ENCODE assay signal across 10 cellular contexts in the genomic region with DNA sequence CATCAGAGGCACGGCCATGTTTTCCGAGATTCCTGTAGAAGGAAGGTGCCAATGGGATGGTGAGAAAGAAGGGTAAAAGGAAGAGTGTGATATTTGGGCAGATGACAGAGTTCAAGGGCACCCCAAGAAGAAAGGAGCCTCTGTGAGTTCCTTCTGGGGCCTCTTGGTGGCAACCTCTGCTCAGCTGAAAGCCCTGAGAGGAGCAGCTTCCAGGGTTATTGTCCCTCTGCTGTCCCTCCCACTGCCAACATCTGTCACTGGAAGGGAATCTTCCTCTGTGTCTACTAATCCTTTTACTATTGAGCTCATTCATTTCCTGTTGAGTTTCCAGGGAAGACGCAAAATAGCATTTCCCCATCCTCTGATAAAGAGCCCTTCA. TPM values are rescaled to one million over a fixed set of nuclear protein-coding genes. Genes with fewer than 3 reads are reported as not detected.
DNase-seq lines count a peak whose midpoint lies in the region; ATAC-seq, FAIRE-seq and TF ChIP-seq lines count a peak whose summit lies in the region.
"Had no signal": no experiment of that assay in that cellular context is flagged by ENCODE, and none has a peak within 500 bp of the region (broad histone marks: within the 10 kb centered on the region; RNA-seq: fewer than 3 reads in every experiment).

No MANE protein-coding gene starts in this region.

- CTCF ChIA-PET in H1 (lab: Charles Lee; ENCODE audit: partially characterized antibody), result interaction anchor here (0.6 to 6.3 kb wide), 53 partner anchors 8 to 1478 kb away, joined by 3 to 89 read pairs (median 3); partner anchors contain the start of gene KIF6

- no peak for FAIRE-seq in H1 (lab: Jason Lieb, UNC)
- FAIRE-seq in GM19239 (lab: Jason Lieb, UNC), result no peak

- 80% methylated on average over 3 of the region's 3 CpGs; no CpG with 5 or more reads in 1 of the 2 experiments for WGBS in H1 (ENCODE audit: extremely low coverage in 1 of 2, insufficient coverage in 1 of 2, insufficient read length in 1 of 2, insufficient replicate concordance in 2 of 2, low coverage in 1 of 2, low lambda C conversion rate in 2 of 2, missing lambda C conversion rate in 1 of 2), 2 experiments

- H3K9me3 ChIP-seq in H1 (ENCODE audit: insufficient read depth in 2 of 2, low read depth in 1 of 2, low read length in 1 of 2) (no peaks in the 10 kb centered on the region), stomach smooth muscle (ENCODE audit: control insufficient read depth in 2 of 2, low read length in 2 of 2) (no peaks in the 10 kb centered on the region)
- H3K9me3 ChIP-seq: upper lobe of right lung had no signal

- no peaks in the 10 kb centered on the region for H3K79me2 ChIP-seq in H1 (ENCODE audit: control insufficient read depth in 1 of 2, insufficient read depth in 2 of 2, low read length in 2 of 2)

- peak overlapping the region; percentile 6 for H4K91ac ChIP-seq in H1 (replicated peaks; ENCODE audit: insufficient read length, low read length)

- H3K14ac ChIP-seq in H1 (ENCODE audit: insufficient read length), result no peak overlapping the region

- no peaks in the 10 kb centered on the region for H3K36me3 ChIP-seq in H1 (ENCODE audit: control insufficient read depth in 2 of 4, insufficient read depth in 4 of 4, low read length in 3 of 4)
- H3K36me3 ChIP-seq in stomach smooth muscle (ENCODE audit: control insufficient read depth in 2 of 2, insufficient read depth in 2 of 2, low read length in 2 of 2), result no peaks in the 10 kb centered on the region
- H3K36me3 ChIP-seq: upper lobe of right lung had no signal

- no peaks in the 10 kb centered on the region for H3K79me1 ChIP-seq in H1 (ENCODE audit: low read depth, low read length)

- no peak overlapping the region for H2BK15ac ChIP-seq in H1 (ENCODE audit: low read length)

- H4K20me1 ChIP-seq in H1 (replicated peaks in 1 of 2; ENCODE audit: control insufficient read depth in 1 of 2, insufficient read depth in 2 of 2, low read length in 2 of 2), result no peaks in the 10 kb centered on the region

- no peak overlapping the region for H4K5ac ChIP-seq in H1 (ENCODE audit: insufficient read length, low read depth, low read length)

- DNase-seq in NCI-H510A treated with DMSO at 0.1 percent for 48 hours (lab: John Stamatoyannopoulos, UW) (peak; percentile 56), NCI-H510A (lab: John Stamatoyannopoulos, UW) (no peak), NCI-H2171 treated with DMSO at 0.1 percent for 48 hours (lab: John Stamatoyannopoulos, UW) (peak; percentile 52), H1 (ENCODE audit: low read depth in 1 of 2, low spot score in 2 of 2) (no peak), NCI-H1930 (lab: John Stamatoyannopoulos, UW) (no peak), GM19239 (ENCODE audit: insufficient read length, low spot score) (no peak)

- no peak overlapping the region for H4K8ac ChIP-seq in H1 (ENCODE audit: extremely low read depth, insufficient read depth, low read length)

- peak overlapping the region; percentile 27; the same call in 1 of the 2 replicates for H2BK12ac ChIP-seq in H1 (ENCODE audit: low read depth, low read length)

- H3K9ac ChIP-seq in H1 (replicated peaks in 1 of 4; ENCODE audit: extremely low read depth in 1 of 4, low read depth in 3 of 4, low read length in 3 of 4) (no peak overlapping the region), stomach smooth muscle (ENCODE audit: low read length in 2 of 2) (peak overlapping the region; percentile 29)

- H3K4me2 ChIP-seq in H1 (ENCODE audit: insufficient read depth in 1 of 2, low read depth in 2 of 2, low read length in 2 of 2), result 0 out of 4 replicates have a peak overlapping the region, but pooled peaks of 1 of the 2 experiments have one; percentile 55

- H2AK5ac ChIP-seq in H1 (ENCODE audit: low read depth, low read length), result no peak overlapping the region

- no peak for TF ChIP-seq POLR2A in H1 (IDR thresholded peaks at IDR 0.05; ENCODE audit: control extremely low read depth in 1 of 2, low read depth in 2 of 2, low read length in 2 of 2)

- peak; percentile 68 to 75 for TF ChIP-seq RAD21 in H1 (IDR thresholded peaks at IDR 0.05 in 1 of 2, conservative IDR thresholded peaks at IDR 0.05 in 1 of 2; ENCODE audit: low read depth in 2 of 2, low read length in 2 of 2)

- no peak overlapping the region for H2BK20ac ChIP-seq in H1 (ENCODE audit: low read length)

- H3K18ac ChIP-seq in H1 (ENCODE audit: extremely low read depth, low read length), result peak overlapping the region; percentile 10

- TF ChIP-seq CTCF in H1 (IDR thresholded peaks at IDR 0.05; ENCODE audit: control extremely low read depth in 1 of 3, insufficient read depth in 1 of 3, low read depth in 1 of 3, low read length in 3 of 3), result peak in 2 of 3 experiments; percentile 40 to 48; a peak in 2 of 4 replicates

- peak overlapping the region; percentile 63; the same call in 1 of the 2 replicates for H2AFZ ChIP-seq in H1 (ENCODE audit: low read length)

- H2BK120ac ChIP-seq in H1 (replicated peaks; ENCODE audit: low read depth, low read length), result no peak overlapping the region

- H3K23ac ChIP-seq in H1 (ENCODE audit: insufficient read length), result no peak overlapping the region

- no peak for TF ChIP-seq EP300 in H1 (IDR thresholded peaks at IDR 0.05; ENCODE audit: borderline replicate concordance in 1 of 2, low read depth in 2 of 2, low read length in 2 of 2)

- H3K23me2 ChIP-seq in H1 (ENCODE audit: low read depth, low read length), result peaks cover 2% of the 10 kb centered on the region; the same call in 1 of the 2 replicates

- H3K4me3 ChIP-seq in H1 (ENCODE audit: extremely low read depth in 1 of 4, insufficient read depth in 2 of 4, low read depth in 3 of 4, low read length in 4 of 4) (no peak overlapping the region), stomach smooth muscle (ENCODE audit: low read length in 2 of 2) (no peak overlapping the region)
- H3K4me3 ChIP-seq: upper lobe of right lung had no signal

- H3K4me1 ChIP-seq in H1 (replicated peaks in 1 of 4; ENCODE audit: control insufficient read depth in 3 of 4, insufficient read depth in 4 of 4, low read length in 3 of 4) (peaks cover 0 to 7% (median 2%) of the 10 kb centered on the region in 4 experiments; a peak in 4 of 7 replicates), stomach smooth muscle (ENCODE audit: control insufficient read depth, insufficient read depth, low read length) (peaks cover 2% of the 10 kb centered on the region)

- H3K56ac ChIP-seq in H1 (replicated peaks; ENCODE audit: insufficient read length, low read depth, low read length), result no peak overlapping the region

- no peak for ATAC-seq in HG03469 (IDR thresholded peaks at IDR 0.05; ENCODE audit: unreplicated experiment)

- H3K27me3 ChIP-seq in H1 (replicated peaks in 1 of 4; ENCODE audit: control insufficient read depth in 3 of 4, extremely low read depth in 1 of 4, insufficient read depth in 3 of 4, low read length in 3 of 4) (no peaks in the 10 kb centered on the region), stomach smooth muscle (ENCODE audit: control insufficient read depth in 1 of 2, insufficient read depth in 2 of 2, low read length in 2 of 2) (no peaks in the 10 kb centered on the region)
- H3K27me3 ChIP-seq: upper lobe of right lung had no signal

- POLR2A ChIA-PET in H1 (lab: Charles Lee; ENCODE audit: partially characterized antibody), result interaction anchor here (0.6 kb wide), 1 partner anchor 536 kb away, joined by 3 read pairs; no protein-coding TSS in a partner anchor

- H3K27ac ChIP-seq in H1 (ENCODE audit: low read depth, low read length), result no peak overlapping the region
- no peak overlapping the region for H3K27ac ChIP-seq in stomach smooth muscle (ENCODE audit: low read length)
- H3K27ac ChIP-seq: upper lobe of right lung had no signal

- H3K4ac ChIP-seq in H1 (replicated peaks; ENCODE audit: insufficient read length, low read depth, low read length), result no peak overlapping the region

- H2BK5ac ChIP-seq in H1 (ENCODE audit: low read depth, low read length), result 0 out of 2 replicates have a peak overlapping the region, but pooled peaks have one; percentile 50

TF ChIP-seq in H1, 55 proteins besides CTCF, POLR2A, EP300 and RAD21:
- peak; percentile 7 for TF ChIP-seq ASH2L (IDR thresholded peaks at IDR 0.05; ENCODE audit: low read length)
- TF ChIP-seq TAF7 (optimal IDR thresholded peaks at IDR 0.05; ENCODE audit: borderline replicate concordance, low read depth, low read length), result no peak
TF ChIP-seq in H1: peak in this region for 1.

RNA-seq across cellular contexts. Expression of gene KCNK16, which starts 40.0 kb away (rescaled TPM):
- total RNA-seq in H1 (2021; fragmentation: NEBNext Ultra II Directional; extraction: Animal tissue kit (Norgen Biotek cat#: 25700)), result not detected in 2 replicates
- not detected in 2 replicates for polyA plus RNA-seq in H1 (2011; rRNA removed)
- polyA plus RNA-seq in H1 (2011; cell fraction: cytosol; rRNA removed), result not detected
- polyA plus RNA-seq in H1 (2011; cell fraction: nucleus; rRNA removed), result not detected
- not detected in 4 replicates for polyA plus RNA-seq in H1 (2012, experiment 1 of 2)
- not detected for polyA plus RNA-seq in H1 (2012, experiment 2 of 2)
- polyA plus RNA-seq in H1 (2013, experiment 1 of 2), result not detected
- polyA plus RNA-seq in H1 (2013, experiment 2 of 2), result not detected
- polyA minus RNA-seq in H1 (2011; rRNA and poly(A)+ RNA removed), result not detected in 2 replicates
- not detected for polyA minus RNA-seq in H1 (2011; cell fraction: cytosol; rRNA and poly(A)+ RNA removed)
- polyA minus RNA-seq in H1 (2011; cell fraction: nucleus; rRNA and poly(A)+ RNA removed), result not detected
- total RNA-seq: activated T-helper 17 cell treated with anti-CD3 and anti-CD28 coated beads, Interleukin-2, amount 50 U/mL, for 72 hours; upper lobe of right lung had no signal

RNA-seq across cellular contexts. Expression of gene KCNK17, which starts 48.3 kb away (rescaled TPM):
- 2.9 and 3.0 TPM in 2 replicates for total RNA-seq in H1 (2021; fragmentation: NEBNext Ultra II Directional; extraction: Animal tissue kit (Norgen Biotek cat#: 25700))
- polyA plus RNA-seq in H1 (2011; rRNA removed), result 3.4 and 3.8 TPM in 2 replicates
- polyA plus RNA-seq in H1 (2011; cell fraction: cytosol; rRNA removed), result 3.5 TPM
- 8.8 TPM for polyA plus RNA-seq in H1 (2011; cell fraction: nucleus; rRNA removed)
- 3.5 to 5.5 TPM (median 4.0 TPM) in 4 replicates for polyA plus RNA-seq in H1 (2012, experiment 1 of 2)
- 2.8 TPM for polyA plus RNA-seq in H1 (2012, experiment 2 of 2)
- polyA plus RNA-seq in H1 (2013, experiment 1 of 2), result 3.1 TPM
- 3.1 TPM for polyA plus RNA-seq in H1 (2013, experiment 2 of 2)
- 1.2 and 2.0 TPM in 2 replicates for polyA minus RNA-seq in H1 (2011; rRNA and poly(A)+ RNA removed)
- polyA minus RNA-seq in H1 (2011; cell fraction: cytosol; rRNA and poly(A)+ RNA removed), result 2.1 TPM
- 3.5 TPM for polyA minus RNA-seq in H1 (2011; cell fraction: nucleus; rRNA and poly(A)+ RNA removed)
- total RNA-seq: activated T-helper 17 cell treated with anti-CD3 and anti-CD28 coated beads, Interleukin-2, amount 50 U/mL, for 72 hours had no signal

Comparison
In these comparisons a context has a peak if more than half of its experiments do, and no peak if none do; other contexts are left out.
1. DNase-seq: peak in NCI-H510A treated with DMSO at 0.1 percent for 48 hours (single experiment) and NCI-H2171 treated with DMSO at 0.1 percent for 48 hours (single experiment); none in NCI-H510A (single experiment), H1 (0 of 2), NCI-H1930 (0 of 2) and GM19239 (single experiment).
2. H3K9ac ChIP-seq: peak in stomach smooth muscle (2 of 2); none in H1 (0 of 4).